ENCODE assay signal across 8 cellular contexts in genomic region chr1:3625151-3625907, GRCh38. TPM values are rescaled to one million over a fixed set of nuclear protein-coding genes. Genes with fewer than 3 reads are reported as not detected.
DNase-seq lines count a peak whose midpoint lies in the region; ATAC-seq and TF ChIP-seq lines count a peak whose summit lies in the region.

No MANE protein-coding gene starts in this region.

- H3K4me1 ChIP-seq in DOHH2 (ENCODE audit: control insufficient read depth, low read length): peaks cover 13% of the 10 kb centered on the region
- peaks cover 13% of the 10 kb centered on the region for H3K4me1 ChIP-seq in prostate gland (replicated peaks)

- TF ChIP-seq CTCF in DOHH2 (IDR thresholded peaks at IDR 0.05; ENCODE audit: low read depth, low read length, poor library complexity, severe bottlenecking) (no peak), prostate gland (IDR thresholded peaks at IDR 0.05) (peak in 1 of 4 experiments; percentile 5)

- intact Hi-C loops in left cardiac atrium (cut with DNase I) (no loop called here), prostate gland (cut with DNase I) (no loop called here)

- peak; percentile 29 for TF ChIP-seq POLR2A in prostate gland (IDR thresholded peaks at IDR 0.05)

- WGBS in prostate gland: 3% methylated on average over 62 of the region's 71 CpGs

- peak; percentile 10 to 21 for ATAC-seq in left cardiac atrium
- ATAC-seq in HG02981 (IDR thresholded peaks at IDR 0.05; ENCODE audit: unreplicated experiment): no peak

- no peaks in the 10 kb centered on the region for H3K79me2 ChIP-seq in DOHH2 (ENCODE audit: control insufficient read depth, low read length)

- peak overlapping the region; percentile 97 for H3K4me3 ChIP-seq in DOHH2 (ENCODE audit: low read length)
- peak overlapping the region; percentile 73 for H3K4me3 ChIP-seq in H7 (ENCODE audit: insufficient read depth, low read depth, low read length)
- peak overlapping the region; percentile 72 to 95 for H3K4me3 ChIP-seq in prostate gland

- no peaks in the 10 kb centered on the region for H3K9me3 ChIP-seq in DOHH2 (ENCODE audit: control insufficient read depth, insufficient read depth, low read length)
- H3K9me3 ChIP-seq in prostate gland: no peaks in the 10 kb centered on the region

- H3K27me3 ChIP-seq in DOHH2 (ENCODE audit: control insufficient read depth, low read length) (peaks cover 5% of the 10 kb centered on the region; the same call in 1 of the 2 replicates), H7 (ENCODE audit: control insufficient read depth, insufficient read depth, low read length) (peaks cover 4% of the 10 kb centered on the region), prostate gland (replicated peaks; ENCODE audit: insufficient read depth) (no peaks in the 10 kb centered on the region)

- DNase-seq in H7: peak; percentile 85
- peak; percentile 28 for DNase-seq in NCI-H146 treated with DMSO at 0.1 percent for 48 hours (lab: John Stamatoyannopoulos, UW; ENCODE audit: unreplicated experiment)
- peak; percentile 8 for DNase-seq in activated gamma-delta T cell treated with anti-CD3 and anti-CD28 coated beads, Interleukin-2, amount 50 U/mL, for 16 hours (ENCODE audit: low read depth)
- DNase-seq in left cardiac atrium: peak; percentile 50
- peak; percentile 39 for DNase-seq in prostate gland (ENCODE audit: low spot score)
- no peak for DNase-seq in DMS153 treated with DMSO at 0.1 percent for 48 hours (lab: John Stamatoyannopoulos, UW; ENCODE audit: unreplicated experiment)

- peaks cover 13% of the 10 kb centered on the region for H3K36me3 ChIP-seq in DOHH2 (ENCODE audit: control insufficient read depth, low read length)
- peaks cover 1% of the 10 kb centered on the region for H3K36me3 ChIP-seq in H7 (replicated peaks; ENCODE audit: control insufficient read depth, insufficient read depth, low read length)
- peaks cover 0 to 6% of the 10 kb centered on the region in 2 donors for H3K36me3 ChIP-seq in prostate gland

- no peaks in the 10 kb centered on the region for H3F3A ChIP-seq in DOHH2 (ENCODE audit: control insufficient read depth, insufficient read depth)

- peak overlapping the region; percentile 62 for H3K4me2 ChIP-seq in DOHH2 (ENCODE audit: low read length)

- no peaks in the 10 kb centered on the region for H3K9me2 ChIP-seq in DOHH2 (replicated peaks; ENCODE audit: control insufficient read depth, low read length)

- H3K27ac ChIP-seq in DOHH2 (ENCODE audit: low read depth, low read length): no peak overlapping the region
- peak overlapping the region; percentile 64 to 83 for H3K27ac ChIP-seq in prostate gland

- H4K20me1 ChIP-seq in DOHH2 (ENCODE audit: control insufficient read depth, insufficient read depth, low read depth, low read length): no peaks in the 10 kb centered on the region

RNA-seq across cellular contexts. Expression of gene TPRG1L, which starts 0.5 kb away (rescaled TPM):
- total RNA-seq in H7 (2014; rRNA removed; shearing (Covaris generic)): 19.6 and 22.0 TPM in 2 replicates
- 10 to 100 TPM; 41.3 to 42.6 TPM for total RNA-seq in left cardiac atrium
- total RNA-seq in prostate gland: 10 to 100 TPM; 26.4 to 35.0 TPM

RNA-seq across cellular contexts. Expression of gene MEGF6, which starts 14.0 kb away (rescaled TPM):
- total RNA-seq in H7 (2014; rRNA removed; shearing (Covaris generic)): 22.8 and 27.1 TPM in 2 replicates
- total RNA-seq in left cardiac atrium: 10 to 100 TPM; 12.4 to 15.8 TPM
- 10 to 100 TPM; 67.3 to 82.5 TPM for total RNA-seq in prostate gland

RNA-seq across cellular contexts. Expression of gene WRAP73, which starts 24.6 kb away (rescaled TPM):
- total RNA-seq in H7 (2014; rRNA removed; shearing (Covaris generic)): 31.5 and 33.1 TPM in 2 replicates
- 10 to 100 TPM; 11.3 to 11.8 TPM for total RNA-seq in left cardiac atrium
- 10 to 100 TPM; 22.3 to 39.5 TPM for total RNA-seq in prostate gland

RNA-seq across cellular contexts. Expression of gene TP73, which starts 27.0 kb away (rescaled TPM):
- 0.55 and 1.6 TPM in 2 replicates for total RNA-seq in H7 (2014; rRNA removed; shearing (Covaris generic))
- total RNA-seq in left cardiac atrium: under 1 TPM in 1 of 2 donors, not detected in 1; 0.06 TPM
- 10 to 100 TPM in 1 of 2 donors, 1 to 10 TPM in 1; 5.1 to 15.1 TPM for total RNA-seq in prostate gland
